10 cellular contexts compared by ENCODE assay signal in genomic region chr19:50344661-50345318, GRCh38.
A peak's percentile ranks its signal among the peaks of the same experiment; 100 is the strongest.
DNase-seq lines count a peak whose midpoint lies in the region; ATAC-seq and TF ChIP-seq lines count a peak whose summit lies in the region.
"Had no signal": no experiment of that assay in that cellular context is flagged by ENCODE, and none has a peak within 500 bp of the region (broad histone marks: within the 10 kb centered on the region; RNA-seq: fewer than 3 reads in every experiment).

No MANE protein-coding gene starts in this region.

- peaks cover 4% of the 10 kb centered on the region; the same call in 1 of the 2 replicates for H3K9me3 ChIP-seq in OCI-LY1 (ENCODE audit: low read length)

- peak; percentile 22 for DNase-seq in SKM-1 treated with dmso at 0.1 percent for 144 hours (lab: John Stamatoyannopoulos, UW; ENCODE audit: unreplicated experiment)
- DNase-seq in SKM-1 (lab: John Stamatoyannopoulos, UW; ENCODE audit: unreplicated experiment), result no peak
- peak; percentile 76 for DNase-seq in pons (ENCODE audit: low spot score)
- no peak for DNase-seq in dedifferentiated amniotic fluid mesenchymal stem cell (ENCODE audit: extremely low spot score)
- no peak for DNase-seq in NCI-H226
- no peak for DNase-seq in GOT3 (lab: John Stamatoyannopoulos, UW)
- DNase-seq: foreskin keratinocyte had no signal

- H3K79me2 ChIP-seq in OCI-LY1 (ENCODE audit: insufficient read depth, low read length), result peaks cover 13% of the 10 kb centered on the region

- peak overlapping the region; percentile 91 for H3K27ac ChIP-seq in OCI-LY1 (ENCODE audit: low read depth, low read length, poor library complexity, severe bottlenecking)
- H3K27ac ChIP-seq: 22Rv1, foreskin keratinocyte had no signal

- TF ChIP-seq CTCF in OCI-LY1 (IDR thresholded peaks at IDR 0.05; ENCODE audit: low read length), result no peak

- peak overlapping the region; percentile 85 for H3K4me2 ChIP-seq in OCI-LY1 (ENCODE audit: low read length)

- H2AFZ ChIP-seq in OCI-LY1 (ENCODE audit: low read length), result no peak overlapping the region

- peak overlapping the region; percentile 71 for H3K4me3 ChIP-seq in OCI-LY1 (ENCODE audit: low read depth, low read length, poor library complexity, severe bottlenecking)

- peaks cover 18% of the 10 kb centered on the region for H3K36me3 ChIP-seq in OCI-LY1 (ENCODE audit: insufficient read depth, low read length)

- no peaks in the 10 kb centered on the region for H3K9me2 ChIP-seq in OCI-LY1 (ENCODE audit: low read depth, low read length)

- H4K20me1 ChIP-seq in OCI-LY1 (ENCODE audit: insufficient read depth, low read length), result no peaks in the 10 kb centered on the region

- peaks cover 88% of the 10 kb centered on the region for H3K4me1 ChIP-seq in OCI-LY1 (ENCODE audit: insufficient read depth, low read length, severe bottlenecking)
- H3K4me1 ChIP-seq: foreskin keratinocyte had no signal

- H3K9ac ChIP-seq in OCI-LY1 (ENCODE audit: low read length), result peak overlapping the region; percentile 91

- ATAC-seq in HG02642 (IDR thresholded peaks at IDR 0.05; ENCODE audit: poor library complexity, unreplicated experiment), result peak; percentile 54
- ATAC-seq: foreskin keratinocyte had no signal

- peaks cover 8% of the 10 kb centered on the region; the same call in 1 of the 2 replicates for H3F3A ChIP-seq in OCI-LY1 (ENCODE audit: insufficient read depth, low read length)

- H3K27me3 ChIP-seq in OCI-LY1 (ENCODE audit: insufficient read depth, low read length), result no peaks in the 10 kb centered on the region
- H3K27me3 ChIP-seq: foreskin keratinocyte had no signal

Comparison
In these comparisons a context has a peak if more than half of its experiments do, and no peak if none do; other contexts are left out.
1. DNase-seq: peak in SKM-1 treated with dmso at 0.1 percent for 144 hours (single experiment) and pons (single experiment); none in SKM-1 (single experiment), dedifferentiated amniotic fluid mesenchymal stem cell (single experiment), NCI-H226 (single experiment) and GOT3 (single experiment).